Comparison of ENCODE assay signal across 1 cellular context in genomic region chrY:2935606-2936521, GRCh38.
TF ChIP-seq lines count a peak whose summit lies in the region.

No MANE protein-coding gene starts in this region.

TF ChIP-seq in HepG2, 621 proteins besides CTCF, POLR2A, EP300 and RAD21 (continued from another document and continues in another):
- no peak for TF ChIP-seq PRDM4 (CRISPR knock-in tag; IDR thresholded peaks at IDR 0.05; ENCODE audit: borderline replicate concordance)
- TF ChIP-seq FOSL2 (CRISPR knock-in tag; IDR thresholded peaks at IDR 0.05), result peak; percentile 37; the same call in 1 of the 2 replicates
- TF ChIP-seq ZNF782 (CRISPR knock-in tag; IDR thresholded peaks at IDR 0.05; ENCODE audit: borderline replicate concordance), result no peak
- TF ChIP-seq NFYC (CRISPR knock-in tag; IDR thresholded peaks at IDR 0.05), result no peak
- TF ChIP-seq MAFK (conservative IDR thresholded peaks at IDR 0.05 in 1 of 2, IDR thresholded peaks at IDR 0.05 in 1 of 2; ENCODE audit: low read length in 2 of 2), result no peak
- TF ChIP-seq EZH2 (conservative IDR thresholded peaks at IDR 0.05; ENCODE audit: low read depth, low read length), result no peak
- no peak for TF ChIP-seq ZNF576 (CRISPR knock-in tag; IDR thresholded peaks at IDR 0.05)
- TF ChIP-seq ZNF646 (CRISPR knock-in tag; IDR thresholded peaks at IDR 0.05), result no peak
- no peak for TF ChIP-seq NFKB2 (CRISPR knock-in tag; IDR thresholded peaks at IDR 0.05; ENCODE audit: borderline replicate concordance)
- peak; percentile 30; the same call in 1 of the 2 replicates for TF ChIP-seq FOXK1 (CRISPR knock-in tag; IDR thresholded peaks at IDR 0.05; ENCODE audit: borderline replicate concordance, low read depth)
- TF ChIP-seq MAFF (IDR thresholded peaks at IDR 0.05; ENCODE audit: low read depth, low read length), result no peak
- no peak for TF ChIP-seq ZNF629 (CRISPR knock-in tag; conservative IDR thresholded peaks at IDR 0.05)
- TF ChIP-seq GATAD1 (CRISPR knock-in tag; IDR thresholded peaks at IDR 0.05), result peak; percentile 46; the same call in 1 of the 2 replicates
- TF ChIP-seq BHLHE40 (IDR thresholded peaks at IDR 0.05; ENCODE audit: low read length), result no peak
- TF ChIP-seq ZNF446 (CRISPR knock-in tag; IDR thresholded peaks at IDR 0.05), result no peak
- TF ChIP-seq ZNF276 (CRISPR knock-in tag; IDR thresholded peaks at IDR 0.05; ENCODE audit: low read depth), result no peak
- TF ChIP-seq FOXO1 (CRISPR knock-in tag; IDR thresholded peaks at IDR 0.05), result no peak; the same call in 1 of the 2 replicates
- TF ChIP-seq TOPORS (CRISPR knock-in tag; IDR thresholded peaks at IDR 0.05), result no peak
- TF ChIP-seq MLLT10 (CRISPR knock-in tag; IDR thresholded peaks at IDR 0.05), result no peak
- no peak for TF ChIP-seq NBN (conservative IDR thresholded peaks at IDR 0.05)
- TF ChIP-seq ZBED4 (CRISPR knock-in tag; IDR thresholded peaks at IDR 0.05; ENCODE audit: borderline replicate concordance), result no peak
- TF ChIP-seq ZBTB38 (CRISPR knock-in tag; IDR thresholded peaks at IDR 0.05), result no peak
- no peak for TF ChIP-seq ARNTL (CRISPR knock-in tag; IDR thresholded peaks at IDR 0.05)
- no peak for TF ChIP-seq CCDC6 (CRISPR knock-in tag; IDR thresholded peaks at IDR 0.05)
- no peak for TF ChIP-seq ZNF770 (CRISPR knock-in tag; IDR thresholded peaks at IDR 0.05)
- TF ChIP-seq ZNF563 (CRISPR knock-in tag; IDR thresholded peaks at IDR 0.05), result no peak
- peak; percentile 81 for TF ChIP-seq KMT2B (CRISPR knock-in tag; IDR thresholded peaks at IDR 0.05)
- no peak for TF ChIP-seq ZNF138 (CRISPR knock-in tag; IDR thresholded peaks at IDR 0.05; ENCODE audit: low read depth)
- TF ChIP-seq ELK4 (CRISPR knock-in tag; IDR thresholded peaks at IDR 0.05; ENCODE audit: borderline replicate concordance), result no peak
- no peak for TF ChIP-seq ZNF703 (CRISPR knock-in tag; IDR thresholded peaks at IDR 0.05; ENCODE audit: borderline replicate concordance)
- TF ChIP-seq WIZ (CRISPR knock-in tag; IDR thresholded peaks at IDR 0.05), result no peak
- TF ChIP-seq SP5 (CRISPR knock-in tag; IDR thresholded peaks at IDR 0.05; ENCODE audit: borderline replicate concordance, low read depth), result no peak
- no peak for TF ChIP-seq HIC2 (CRISPR knock-in tag; IDR thresholded peaks at IDR 0.05; ENCODE audit: low read depth)
- TF ChIP-seq HOMEZ (CRISPR knock-in tag; IDR thresholded peaks at IDR 0.05; ENCODE audit: low read depth), result no peak
- TF ChIP-seq CREB3 (CRISPR knock-in tag; IDR thresholded peaks at IDR 0.05), result no peak
- TF ChIP-seq ELF4 (CRISPR knock-in tag; IDR thresholded peaks at IDR 0.05; ENCODE audit: borderline replicate concordance), result no peak
- TF ChIP-seq NPAS2 (CRISPR knock-in tag; IDR thresholded peaks at IDR 0.05; ENCODE audit: borderline replicate concordance), result no peak
